Comparison of ENCODE assay signal across 1 cellular context in genomic region chr20:30669330-30670029, GRCh38.
TF ChIP-seq lines count a peak whose summit lies in the region.

No MANE protein-coding gene starts in this region.

TF ChIP-seq in K562, 482 proteins besides CTCF, POLR2A, EP300 and RAD21 (continued from another document):
- TF ChIP-seq, protein P1, sequence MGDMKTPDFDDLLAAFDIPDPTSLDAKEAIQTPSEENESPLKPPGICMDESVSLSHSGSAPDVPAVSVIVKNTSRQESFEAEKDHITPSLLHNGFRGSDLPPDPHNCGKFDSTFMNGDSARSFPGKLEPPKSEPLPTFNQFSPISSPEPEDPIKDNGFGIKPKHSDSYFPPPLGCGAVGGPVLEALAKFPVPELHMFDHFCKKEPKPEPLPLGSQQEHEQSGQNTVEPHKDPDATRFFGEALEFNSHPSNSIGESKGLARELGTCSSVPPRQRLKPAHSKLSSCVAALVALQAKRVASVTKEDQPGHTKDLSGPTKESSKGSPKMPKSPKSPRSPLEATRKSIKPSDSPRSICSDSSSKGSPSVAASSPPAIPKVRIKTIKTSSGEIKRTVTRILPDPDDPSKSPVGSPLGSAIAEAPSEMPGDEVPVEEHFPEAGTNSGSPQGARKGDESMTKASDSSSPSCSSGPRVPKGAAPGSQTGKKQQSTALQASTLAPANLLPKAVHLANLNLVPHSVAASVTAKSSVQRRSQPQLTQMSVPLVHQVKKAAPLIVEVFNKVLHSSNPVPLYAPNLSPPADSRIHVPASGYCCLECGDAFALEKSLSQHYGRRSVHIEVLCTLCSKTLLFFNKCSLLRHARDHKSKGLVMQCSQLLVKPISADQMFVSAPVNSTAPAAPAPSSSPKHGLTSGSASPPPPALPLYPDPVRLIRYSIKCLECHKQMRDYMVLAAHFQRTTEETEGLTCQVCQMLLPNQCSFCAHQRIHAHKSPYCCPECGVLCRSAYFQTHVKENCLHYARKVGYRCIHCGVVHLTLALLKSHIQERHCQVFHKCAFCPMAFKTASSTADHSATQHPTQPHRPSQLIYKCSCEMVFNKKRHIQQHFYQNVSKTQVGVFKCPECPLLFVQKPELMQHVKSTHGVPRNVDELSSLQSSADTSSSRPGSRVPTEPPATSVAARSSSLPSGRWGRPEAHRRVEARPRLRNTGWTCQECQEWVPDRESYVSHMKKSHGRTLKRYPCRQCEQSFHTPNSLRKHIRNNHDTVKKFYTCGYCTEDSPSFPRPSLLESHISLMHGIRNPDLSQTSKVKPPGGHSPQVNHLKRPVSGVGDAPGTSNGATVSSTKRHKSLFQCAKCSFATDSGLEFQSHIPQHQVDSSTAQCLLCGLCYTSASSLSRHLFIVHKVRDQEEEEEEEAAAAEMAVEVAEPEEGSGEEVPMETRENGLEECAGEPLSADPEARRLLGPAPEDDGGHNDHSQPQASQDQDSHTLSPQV (IDR thresholded peaks at IDR 0.05) = peak; percentile 2; the same call in 1 of the 2 replicates
- TF ChIP-seq HDAC2 (IDR thresholded peaks at IDR 0.05) = 0 out of 2 replicates have a peak, but pooled peaks have one; percentile 38
- peak; percentile 31; the same call in 1 of the 2 replicates for TF ChIP-seq DMBX1 (CRISPR knock-in tag; IDR thresholded peaks at IDR 0.05; ENCODE audit: borderline replicate concordance)
